Comparison of ENCODE assay signal across 1 cellular context in genomic region chr22:19717691-19718254, GRCh38.
TF ChIP-seq lines count a peak whose summit lies in the region.

No MANE protein-coding gene starts in this region.

TF ChIP-seq in K562, 482 proteins besides CTCF, POLR2A, EP300 and RAD21 (continues in another document):
- TF ChIP-seq ZNF282 (CRISPR knock-in tag; IDR thresholded peaks at IDR 0.05) (no peak), SIN3B (IDR thresholded peaks at IDR 0.05; ENCODE audit: low read depth) (no peak), RB1 (IDR thresholded peaks at IDR 0.05; ENCODE audit: low read depth) (peak; percentile 100), HDAC2 (IDR thresholded peaks at IDR 0.05) (peak; percentile 96), NCOA4 (IDR thresholded peaks at IDR 0.05; ENCODE audit: partially characterized antibody) (no peak), TCF7 (IDR thresholded peaks at IDR 0.05; ENCODE audit: borderline replicate concordance) (no peak), RUNX1 (IDR thresholded peaks at IDR 0.05; ENCODE audit: low read depth) (no peak), ZNF655 (CRISPR knock-in tag; IDR thresholded peaks at IDR 0.05) (no peak), ZC3H11A (IDR thresholded peaks at IDR 0.05; ENCODE audit: low read depth, low read length) (no peak; the same call in none of the 2 replicates), STAT6 (CRISPR knock-in tag; IDR thresholded peaks at IDR 0.05) (peak; percentile 99; the same call in 1 of the 2 replicates), HMG20B (CRISPR knock-in tag; IDR thresholded peaks at IDR 0.05) (no peak), E4F1 (CRISPR knock-in tag; IDR thresholded peaks at IDR 0.05; ENCODE audit: borderline replicate concordance) (no peak), HOXB6 (CRISPR knock-in tag; IDR thresholded peaks at IDR 0.05; ENCODE audit: borderline replicate concordance) (0 out of 2 replicates have a peak, but pooled peaks have one; percentile 83), GABPB2 (CRISPR knock-in tag; conservative IDR thresholded peaks at IDR 0.05) (peak; percentile 81; the same call in 1 of the 2 replicates), GTF2F1 (IDR thresholded peaks at IDR 0.05; ENCODE audit: low read depth, low read length) (no peak), ZNF76 (CRISPR knock-in tag; IDR thresholded peaks at IDR 0.05; ENCODE audit: borderline replicate concordance) (no peak), ZBED1 (IDR thresholded peaks at IDR 0.05) (no peak), CUX1 (CRISPR knock-in tag; IDR thresholded peaks at IDR 0.05) (no peak), MBD2 (IDR thresholded peaks at IDR 0.05; ENCODE audit: borderline replicate concordance, low read depth) (no peak), NFE2L1 (tag; IDR thresholded peaks at IDR 0.05; ENCODE audit: borderline replicate concordance, low read depth) (no peak), ATF6 (CRISPR knock-in tag; IDR thresholded peaks at IDR 0.05) (no peak), ZFP36 (IDR thresholded peaks at IDR 0.05; ENCODE audit: low read depth, low read length, partially characterized antibody) (peak; percentile 60), FOXJ3 (CRISPR knock-in tag; IDR thresholded peaks at IDR 0.05) (no peak), BRCA1 (IDR thresholded peaks at IDR 0.05) (no peak), BRCA1 (CRISPR knock-in tag; IDR thresholded peaks at IDR 0.05) (no peak), NR0B1 (IDR thresholded peaks at IDR 0.05; ENCODE audit: partially characterized antibody) (no peak), POLR2AphosphoS2 (IDR thresholded peaks at IDR 0.05; ENCODE audit: low read length) (no peak), RFX7 (CRISPR knock-in tag; IDR thresholded peaks at IDR 0.05) (0 out of 2 replicates have a peak, but pooled peaks have one; percentile 19), KAT7 (CRISPR knock-in tag; IDR thresholded peaks at IDR 0.05; ENCODE audit: borderline replicate concordance) (no peak), NFIX (CRISPR knock-in tag; IDR thresholded peaks at IDR 0.05; ENCODE audit: low read depth) (no peak), JUND (IDR thresholded peaks at IDR 0.05; ENCODE audit: borderline replicate concordance, low read depth, low read length) (peak; percentile 71), JUND (tag; IDR thresholded peaks at IDR 0.05; ENCODE audit: borderline replicate concordance, low read depth, low read length) (peak; percentile 63; the same call in 1 of the 3 replicates), GTF2E2 (tag; IDR thresholded peaks at IDR 0.05) (no peak), DNMT1 (IDR thresholded peaks at IDR 0.05) (peak; percentile 98; the same call in 1 of the 2 replicates), ZNF41 (CRISPR knock-in tag; conservative IDR thresholded peaks at IDR 0.05) (no peak), PTRF (tag; IDR thresholded peaks at IDR 0.05) (no peak), E2F1 (CRISPR knock-in tag; IDR thresholded peaks at IDR 0.05) (peak; percentile 97), KHSRP (IDR thresholded peaks at IDR 0.05) (0 out of 2 replicates have a peak, but pooled peaks have one; percentile 18), ELF4 (CRISPR knock-in tag; IDR thresholded peaks at IDR 0.05) (no peak), ZNF584 (CRISPR knock-in tag; IDR thresholded peaks at IDR 0.05; ENCODE audit: low read depth) (no peak), MEF2A (IDR thresholded peaks at IDR 0.05; ENCODE audit: control insufficient read depth, low read depth, low read length) (no peak), THRB (CRISPR knock-in tag; conservative IDR thresholded peaks at IDR 0.05) (no peak), MAFK (IDR thresholded peaks at IDR 0.05; ENCODE audit: low read length) (no peak; the same call in 1 of the 2 replicates), FOSL1 (tag; conservative IDR thresholded peaks at IDR 0.05) (no peak), SMAD4 (CRISPR knock-in tag; conservative IDR thresholded peaks at IDR 0.05) (no peak), ZFP1 (CRISPR knock-in tag; IDR thresholded peaks at IDR 0.05) (no peak), NCOA6 (IDR thresholded peaks at IDR 0.05) (no peak), PYGO2 (tag; IDR thresholded peaks at IDR 0.05) (no peak), ZNF644 (tag; IDR thresholded peaks at IDR 0.05; ENCODE audit: low read depth) (no peak), RFX1 (IDR thresholded peaks at IDR 0.05) (no peak), NR2F6 (CRISPR knock-in tag; IDR thresholded peaks at IDR 0.05) (no peak), ZNF124 (CRISPR knock-in tag; IDR thresholded peaks at IDR 0.05) (no peak), ZNF583 (CRISPR knock-in tag; IDR thresholded peaks at IDR 0.05) (no peak), ZNF507 (tag; conservative IDR thresholded peaks at IDR 0.05) (no peak), ZNF699 (CRISPR knock-in tag; IDR thresholded peaks at IDR 0.05; ENCODE audit: insufficient replicate concordance) (no peak), MAFG (tag; conservative IDR thresholded peaks at IDR 0.05) (no peak)
